ENCODE assay signal across 1 cellular context in the genomic region with DNA sequence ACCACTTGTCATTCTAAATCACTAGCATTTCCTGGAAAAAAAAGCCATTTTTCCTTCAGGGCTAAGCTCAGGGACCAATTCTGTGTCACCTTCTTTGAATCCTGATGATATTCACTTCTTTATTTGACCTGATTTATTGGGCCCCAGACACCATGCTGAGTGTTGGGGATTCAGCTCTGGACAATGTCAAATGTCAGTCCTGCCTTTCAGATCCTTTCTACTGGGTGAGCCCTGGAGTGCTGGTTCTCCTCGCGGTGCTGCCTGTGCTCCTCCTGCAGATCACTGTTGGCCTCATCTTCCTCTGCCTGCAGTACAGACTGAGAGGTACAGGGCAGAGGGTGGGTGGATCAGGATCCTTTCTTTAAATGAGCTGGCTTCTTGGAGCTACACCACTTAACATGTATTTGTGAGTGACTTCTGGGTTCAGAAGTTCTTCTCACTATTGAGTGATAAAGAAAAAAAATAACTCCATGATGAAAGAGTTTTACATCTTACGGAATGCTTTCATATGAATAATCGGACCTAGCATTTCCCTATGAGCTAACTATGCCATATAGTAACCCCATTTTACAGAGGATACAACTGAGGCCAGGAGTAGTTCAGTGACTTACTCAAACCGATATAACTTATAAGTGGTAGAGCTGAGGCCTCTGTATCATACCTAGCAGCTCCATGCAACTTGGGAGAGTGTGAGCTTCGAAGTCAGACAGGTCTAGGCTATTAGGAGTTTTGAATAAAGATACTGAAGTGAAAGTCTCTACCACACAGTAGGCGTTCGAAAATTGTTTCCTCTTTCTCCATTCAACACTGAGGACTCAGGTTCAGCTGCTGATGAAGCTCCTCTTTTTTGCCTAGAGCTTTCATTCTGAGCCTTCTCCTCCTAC.
TF ChIP-seq lines count a peak whose summit lies in the region.

No MANE protein-coding gene starts in this region.

TF ChIP-seq in GM23338, 12 proteins besides CTCF, POLR2A, EP300 and RAD21:
- TF ChIP-seq, protein P1, sequence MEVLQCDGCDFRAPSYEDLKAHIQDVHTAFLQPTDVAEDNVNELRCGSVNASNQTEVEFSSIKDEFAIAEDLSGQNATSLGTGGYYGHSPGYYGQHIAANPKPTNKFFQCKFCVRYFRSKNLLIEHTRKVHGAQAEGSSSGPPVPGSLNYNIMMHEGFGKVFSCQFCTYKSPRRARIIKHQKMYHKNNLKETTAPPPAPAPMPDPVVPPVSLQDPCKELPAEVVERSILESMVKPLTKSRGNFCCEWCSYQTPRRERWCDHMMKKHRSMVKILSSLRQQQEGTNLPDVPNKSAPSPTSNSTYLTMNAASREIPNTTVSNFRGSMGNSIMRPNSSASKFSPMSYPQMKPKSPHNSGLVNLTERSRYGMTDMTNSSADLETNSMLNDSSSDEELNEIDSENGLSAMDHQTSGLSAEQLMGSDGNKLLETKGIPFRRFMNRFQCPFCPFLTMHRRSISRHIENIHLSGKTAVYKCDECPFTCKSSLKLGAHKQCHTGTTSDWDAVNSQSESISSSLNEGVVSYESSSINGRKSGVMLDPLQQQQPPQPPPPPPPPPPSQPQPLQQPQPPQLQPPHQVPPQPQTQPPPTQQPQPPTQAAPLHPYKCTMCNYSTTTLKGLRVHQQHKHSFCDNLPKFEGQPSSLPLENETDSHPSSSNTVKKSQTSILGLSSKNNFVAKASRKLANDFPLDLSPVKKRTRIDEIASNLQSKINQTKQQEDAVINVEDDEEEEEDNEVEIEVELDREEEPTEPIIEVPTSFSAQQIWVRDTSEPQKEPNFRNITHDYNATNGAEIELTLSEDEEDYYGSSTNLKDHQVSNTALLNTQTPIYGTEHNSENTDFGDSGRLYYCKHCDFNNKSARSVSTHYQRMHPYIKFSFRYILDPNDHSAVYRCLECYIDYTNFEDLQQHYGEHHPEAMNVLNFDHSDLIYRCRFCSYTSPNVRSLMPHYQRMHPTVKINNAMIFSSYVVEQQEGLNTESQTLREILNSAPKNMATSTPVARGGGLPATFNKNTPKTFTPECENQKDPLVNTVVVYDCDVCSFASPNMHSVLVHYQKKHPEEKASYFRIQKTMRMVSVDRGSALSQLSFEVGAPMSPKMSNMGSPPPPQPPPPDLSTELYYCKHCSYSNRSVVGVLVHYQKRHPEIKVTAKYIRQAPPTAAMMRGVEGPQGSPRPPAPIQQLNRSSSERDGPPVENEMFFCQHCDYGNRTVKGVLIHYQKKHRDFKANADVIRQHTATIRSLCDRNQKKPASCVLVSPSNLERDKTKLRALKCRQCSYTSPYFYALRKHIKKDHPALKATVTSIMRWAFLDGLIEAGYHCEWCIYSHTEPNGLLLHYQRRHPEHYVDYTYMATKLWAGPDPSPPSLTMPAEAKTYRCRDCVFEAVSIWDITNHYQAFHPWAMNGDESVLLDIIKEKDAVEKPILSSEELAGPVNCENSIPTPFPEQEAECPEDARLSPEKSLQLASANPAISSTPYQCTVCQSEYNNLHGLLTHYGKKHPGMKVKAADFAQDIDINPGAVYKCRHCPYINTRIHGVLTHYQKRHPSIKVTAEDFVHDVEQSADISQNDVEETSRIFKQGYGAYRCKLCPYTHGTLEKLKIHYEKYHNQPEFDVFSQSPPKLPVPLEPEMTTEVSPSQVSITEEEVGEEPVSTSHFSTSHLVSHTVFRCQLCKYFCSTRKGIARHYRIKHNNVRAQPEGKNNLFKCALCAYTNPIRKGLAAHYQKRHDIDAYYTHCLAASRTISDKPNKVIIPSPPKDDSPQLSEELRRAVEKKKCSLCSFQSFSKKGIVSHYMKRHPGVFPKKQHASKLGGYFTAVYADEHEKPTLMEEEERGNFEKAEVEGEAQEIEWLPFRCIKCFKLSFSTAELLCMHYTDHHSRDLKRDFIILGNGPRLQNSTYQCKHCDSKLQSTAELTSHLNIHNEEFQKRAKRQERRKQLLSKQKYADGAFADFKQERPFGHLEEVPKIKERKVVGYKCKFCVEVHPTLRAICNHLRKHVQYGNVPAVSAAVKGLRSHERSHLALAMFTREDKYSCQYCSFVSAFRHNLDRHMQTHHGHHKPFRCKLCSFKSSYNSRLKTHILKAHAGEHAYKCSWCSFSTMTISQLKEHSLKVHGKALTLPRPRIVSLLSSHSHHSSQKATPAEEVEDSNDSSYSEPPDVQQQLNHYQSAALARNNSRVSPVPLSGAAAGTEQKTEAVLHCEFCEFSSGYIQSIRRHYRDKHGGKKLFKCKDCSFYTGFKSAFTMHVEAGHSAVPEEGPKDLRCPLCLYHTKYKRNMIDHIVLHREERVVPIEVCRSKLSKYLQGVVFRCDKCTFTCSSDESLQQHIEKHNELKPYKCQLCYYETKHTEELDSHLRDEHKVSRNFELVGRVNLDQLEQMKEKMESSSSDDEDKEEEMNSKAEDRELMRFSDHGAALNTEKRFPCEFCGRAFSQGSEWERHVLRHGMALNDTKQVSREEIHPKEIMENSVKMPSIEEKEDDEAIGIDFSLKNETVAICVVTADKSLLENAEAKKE (CRISPR knock-in tag; IDR thresholded peaks at IDR 0.05), result no peak; the same call in 1 of the 2 replicates
- no peak for TF ChIP-seq CREB1 (CRISPR knock-in tag; IDR thresholded peaks at IDR 0.05; ENCODE audit: low read depth)
- TF ChIP-seq, protein P2, sequence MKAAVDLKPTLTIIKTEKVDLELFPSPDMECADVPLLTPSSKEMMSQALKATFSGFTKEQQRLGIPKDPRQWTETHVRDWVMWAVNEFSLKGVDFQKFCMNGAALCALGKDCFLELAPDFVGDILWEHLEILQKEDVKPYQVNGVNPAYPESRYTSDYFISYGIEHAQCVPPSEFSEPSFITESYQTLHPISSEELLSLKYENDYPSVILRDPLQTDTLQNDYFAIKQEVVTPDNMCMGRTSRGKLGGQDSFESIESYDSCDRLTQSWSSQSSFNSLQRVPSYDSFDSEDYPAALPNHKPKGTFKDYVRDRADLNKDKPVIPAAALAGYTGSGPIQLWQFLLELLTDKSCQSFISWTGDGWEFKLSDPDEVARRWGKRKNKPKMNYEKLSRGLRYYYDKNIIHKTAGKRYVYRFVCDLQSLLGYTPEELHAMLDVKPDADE (IDR thresholded peaks at IDR 0.05), result no peak
- TF ChIP-seq ZNF331 (CRISPR knock-in tag; IDR thresholded peaks at IDR 0.05; ENCODE audit: low read depth), result no peak
- no peak for TF ChIP-seq EZH2phosphoT487 (IDR thresholded peaks at IDR 0.05; ENCODE audit: unreplicated experiment)
- no peak for TF ChIP-seq STAT1 (IDR thresholded peaks at IDR 0.05; ENCODE audit: unreplicated experiment)
- TF ChIP-seq NANOG (IDR thresholded peaks at IDR 0.05; ENCODE audit: borderline replicate concordance), result no peak
- no peak for TF ChIP-seq EZH2 (IDR thresholded peaks at IDR 0.05; ENCODE audit: low read depth, unreplicated experiment)
- TF ChIP-seq ZNF114 (CRISPR knock-in tag; IDR thresholded peaks at IDR 0.05), result no peak
- no peak; the same call in 1 of the 2 replicates for TF ChIP-seq POLR2AphosphoS5 (IDR thresholded peaks at IDR 0.05; ENCODE audit: low read depth)
- no peak for TF ChIP-seq JUNB (IDR thresholded peaks at IDR 0.05; ENCODE audit: unreplicated experiment)
- TF ChIP-seq, protein P3, sequence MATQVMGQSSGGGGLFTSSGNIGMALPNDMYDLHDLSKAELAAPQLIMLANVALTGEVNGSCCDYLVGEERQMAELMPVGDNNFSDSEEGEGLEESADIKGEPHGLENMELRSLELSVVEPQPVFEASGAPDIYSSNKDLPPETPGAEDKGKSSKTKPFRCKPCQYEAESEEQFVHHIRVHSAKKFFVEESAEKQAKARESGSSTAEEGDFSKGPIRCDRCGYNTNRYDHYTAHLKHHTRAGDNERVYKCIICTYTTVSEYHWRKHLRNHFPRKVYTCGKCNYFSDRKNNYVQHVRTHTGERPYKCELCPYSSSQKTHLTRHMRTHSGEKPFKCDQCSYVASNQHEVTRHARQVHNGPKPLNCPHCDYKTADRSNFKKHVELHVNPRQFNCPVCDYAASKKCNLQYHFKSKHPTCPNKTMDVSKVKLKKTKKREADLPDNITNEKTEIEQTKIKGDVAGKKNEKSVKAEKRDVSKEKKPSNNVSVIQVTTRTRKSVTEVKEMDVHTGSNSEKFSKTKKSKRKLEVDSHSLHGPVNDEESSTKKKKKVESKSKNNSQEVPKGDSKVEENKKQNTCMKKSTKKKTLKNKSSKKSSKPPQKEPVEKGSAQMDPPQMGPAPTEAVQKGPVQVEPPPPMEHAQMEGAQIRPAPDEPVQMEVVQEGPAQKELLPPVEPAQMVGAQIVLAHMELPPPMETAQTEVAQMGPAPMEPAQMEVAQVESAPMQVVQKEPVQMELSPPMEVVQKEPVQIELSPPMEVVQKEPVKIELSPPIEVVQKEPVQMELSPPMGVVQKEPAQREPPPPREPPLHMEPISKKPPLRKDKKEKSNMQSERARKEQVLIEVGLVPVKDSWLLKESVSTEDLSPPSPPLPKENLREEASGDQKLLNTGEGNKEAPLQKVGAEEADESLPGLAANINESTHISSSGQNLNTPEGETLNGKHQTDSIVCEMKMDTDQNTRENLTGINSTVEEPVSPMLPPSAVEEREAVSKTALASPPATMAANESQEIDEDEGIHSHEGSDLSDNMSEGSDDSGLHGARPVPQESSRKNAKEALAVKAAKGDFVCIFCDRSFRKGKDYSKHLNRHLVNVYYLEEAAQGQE (IDR thresholded peaks at IDR 0.05; ENCODE audit: unreplicated experiment), result no peak
